20 cellular contexts compared by ENCODE assay signal in the genomic region with DNA sequence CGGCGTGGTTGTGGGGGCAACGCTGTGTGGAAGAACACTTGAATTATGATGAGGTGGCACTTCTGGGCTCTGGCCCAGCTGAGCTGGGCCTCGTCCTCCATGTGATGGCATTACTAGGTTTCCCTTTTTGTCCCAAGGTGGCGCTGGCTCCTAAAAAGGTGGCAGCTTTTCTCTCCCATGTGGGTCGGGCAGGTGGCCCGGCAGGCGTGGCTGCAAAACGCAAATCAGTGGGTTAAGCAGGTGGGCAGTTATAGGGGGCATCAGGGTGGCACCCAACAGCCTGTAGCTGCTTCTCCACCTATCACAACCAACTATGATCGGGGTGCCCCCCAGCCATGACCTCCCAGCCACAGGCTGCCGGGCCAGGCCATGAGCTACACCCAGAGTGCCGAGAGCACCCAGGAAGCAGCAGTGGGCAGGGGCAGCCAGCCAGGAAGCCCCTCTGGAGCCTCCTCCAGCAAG. TPM values are rescaled to one million over a fixed set of nuclear protein-coding genes. Genes with fewer than 3 reads are reported as not detected.
DNase-seq lines count a peak whose midpoint lies in the region; ATAC-seq, FAIRE-seq and TF ChIP-seq lines count a peak whose summit lies in the region.
"Had no signal": no experiment of that assay in that cellular context is flagged by ENCODE, and none has a peak within 500 bp of the region (broad histone marks: within the 10 kb centered on the region; RNA-seq: fewer than 3 reads in every experiment).

No MANE protein-coding gene starts in this region.

- TF ChIP-seq CTCF in OCI-LY3 (IDR thresholded peaks at IDR 0.05; ENCODE audit: low read depth, low read length) (peak; percentile 33; the same call in 1 of the 2 replicates), foreskin keratinocyte (conservative IDR thresholded peaks at IDR 0.05) (peak; percentile 33)

- H3K79me2 ChIP-seq in OCI-LY3 (ENCODE audit: low read length) = no peaks in the 10 kb centered on the region

- no peak overlapping the region for H3K9ac ChIP-seq in OCI-LY3 (ENCODE audit: low read length)

- no peaks in the 10 kb centered on the region for H3K4me1 ChIP-seq in OCI-LY3 (ENCODE audit: low read length)
- no peaks in the 10 kb centered on the region for H3K4me1 ChIP-seq in foreskin keratinocyte
- H3K4me1 ChIP-seq: tibial nerve had no signal

- H3K4me3 ChIP-seq in OCI-LY3 (ENCODE audit: low read length) = 0 out of 2 replicates have a peak overlapping the region, but pooled peaks have one; percentile 13
- H3K4me3 ChIP-seq: tibial nerve had no signal

- ATAC-seq in foreskin keratinocyte (no peak), GM19395 (IDR thresholded peaks at IDR 0.05; ENCODE audit: unreplicated experiment) (no peak)
- ATAC-seq: stimulated activated effector memory CD8-positive, alpha-beta T cell treated with anti-CD3 and anti-CD28 coated beads, Interleukin-12 subunit alpha, Interleukin-12 subunit beta, amount 100 ng/mL, for 72 hours had no signal

- H3K9me3 ChIP-seq in OCI-LY3 (ENCODE audit: insufficient read depth, low read length) = no peaks in the 10 kb centered on the region
- H3K9me3 ChIP-seq: tibial nerve had no signal

- no peaks in the 10 kb centered on the region for H4K20me1 ChIP-seq in OCI-LY3 (ENCODE audit: insufficient read depth, low read length)

- FAIRE-seq in GM19239 (lab: Jason Lieb, UNC) (no peak), urothelium cell line (lab: Jason Lieb, UNC) (no peak)
- FAIRE-seq: colon, endometrium, TTC549 had no signal

- no peak overlapping the region for H2AFZ ChIP-seq in OCI-LY3 (ENCODE audit: low read depth, low read length)

- H3K4me2 ChIP-seq in OCI-LY3 (ENCODE audit: low read length) = peak overlapping the region; percentile 34

- H3K27ac ChIP-seq in OCI-LY3 (ENCODE audit: low read length) (no peak overlapping the region), foreskin keratinocyte (no peak overlapping the region)
- H3K27ac ChIP-seq: tibial nerve had no signal

- H3K27me3 ChIP-seq in OCI-LY3 (ENCODE audit: low read depth, low read length) = no peaks in the 10 kb centered on the region
- peaks cover 15% of the 10 kb centered on the region for H3K27me3 ChIP-seq in foreskin keratinocyte

- no peaks in the 10 kb centered on the region for H3K36me3 ChIP-seq in OCI-LY3 (replicated peaks; ENCODE audit: low read depth, low read length)
- H3K36me3 ChIP-seq: tibial nerve had no signal

- DNase-seq in DMS 273 (lab: John Stamatoyannopoulos, UW; ENCODE audit: unreplicated experiment) (peak; percentile 38), DMS 273 treated with DMSO at 0.1 percent for 48 hours (lab: John Stamatoyannopoulos, UW) (no peak), DMS53 treated with DMSO at 0.1 percent for 48 hours (lab: John Stamatoyannopoulos, UW; ENCODE audit: unreplicated experiment) (peak; percentile 16), foreskin keratinocyte (no peak), GM19239 (ENCODE audit: insufficient read length, low spot score) (no peak), urothelium cell line (ENCODE audit: low spot score) (no peak)
- DNase-seq: activated CD4-positive, alpha-beta T cell treated with anti-CD3 and anti-CD28 coated beads, Interleukin-2, amount 50 U/mL, for 48 hours; C1 segment of cervical spinal cord; hippocampal formation; kidney glomerular epithelial cell; MV-4-11; NCI-H2029 treated with DMSO at 0.1 percent for 48 hours; NCI-H524 treated with DMSO at 0.1 percent for 48 hours had no signal

RNA-seq across cellular contexts. Expression of gene KCNAB2, which starts 59.6 kb away (rescaled TPM):
- 2.0 TPM in 2 replicates for total RNA-seq in foreskin keratinocyte
- polyA plus RNA-seq in foreskin keratinocyte = 1.8 and 2.0 TPM in 2 replicates

Comparison
In these comparisons a context has a peak if more than half of its experiments do, and no peak if none do; other contexts are left out.
1. DNase-seq: peak in DMS 273 (single experiment) and DMS53 treated with DMSO at 0.1 percent for 48 hours (single experiment); none in DMS 273 treated with DMSO at 0.1 percent for 48 hours (single experiment), foreskin keratinocyte (0 of 2), GM19239 (single experiment) and urothelium cell line (single experiment).